ENCODE assay signal across 1 cellular context in genomic region chr19:13670846-13671245, GRCh38.
TF ChIP-seq lines count a peak whose summit lies in the region.

No MANE protein-coding gene starts in this region.

TF ChIP-seq in SK-N-SH treated with all-trans-retinoic acid at 6 μM for 48 hours, 23 proteins besides CTCF, POLR2A, EP300 and RAD21 (continued from another document):
- TF ChIP-seq TSHZ2 (CRISPR knock-in tag; IDR thresholded peaks at IDR 0.05): no peak
TF ChIP-seq in SK-N-SH treated with all-trans-retinoic acid at 6 μM for 48 hours: peak in this region for 0.
